Comparison of ENCODE assay signal across 8 cellular contexts in the genomic region with DNA sequence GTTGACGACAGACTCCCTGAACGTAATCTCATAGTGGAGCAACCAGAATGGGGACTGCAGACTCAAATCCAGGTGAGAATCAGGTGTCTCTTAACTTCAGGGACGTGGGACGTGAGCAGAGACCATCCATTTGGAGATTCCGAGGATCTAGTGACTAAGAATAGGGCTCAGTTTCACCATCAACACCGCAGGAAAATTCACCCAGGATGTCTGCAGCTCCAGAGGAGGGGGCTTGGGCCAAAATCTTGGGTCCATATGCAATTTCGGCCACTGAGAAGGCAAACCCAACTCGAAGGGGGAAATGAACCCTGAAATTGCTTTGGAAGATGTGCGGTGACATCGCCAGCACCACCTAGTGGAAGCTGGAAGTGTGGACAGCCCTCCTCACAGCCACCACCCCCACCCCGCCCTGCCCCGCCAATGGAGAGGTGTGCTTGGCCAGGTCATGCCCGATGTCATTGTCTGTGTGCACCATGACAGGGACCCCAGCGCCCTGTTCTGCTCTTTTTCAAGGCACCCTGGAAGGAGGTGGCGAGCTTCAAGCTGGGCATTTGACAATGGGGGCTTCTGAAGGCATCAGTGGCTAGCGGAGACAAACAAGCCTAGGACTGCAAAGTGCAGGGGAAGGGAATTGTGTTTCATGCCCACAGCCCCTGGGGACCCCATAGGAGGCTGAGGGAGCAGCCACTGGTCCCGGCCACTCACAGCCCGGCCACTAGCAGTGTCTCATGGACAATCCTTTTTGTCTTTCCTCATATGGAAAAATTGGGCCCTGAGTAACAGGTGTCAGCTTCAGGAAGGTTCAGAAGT. TPM values are rescaled to one million over a fixed set of nuclear protein-coding genes. Genes with fewer than 3 reads are reported as not detected.
DNase-seq lines count a peak whose midpoint lies in the region; ATAC-seq and TF ChIP-seq lines count a peak whose summit lies in the region.

No MANE protein-coding gene starts in this region.

- peak; percentile 64 for TF ChIP-seq CTCF in endothelial cell (IDR thresholded peaks at IDR 0.05; ENCODE audit: unreplicated experiment)

- peaks cover 25% of the 10 kb centered on the region for H3K36me3 Mint-ChIP-seq in endothelial cell (ENCODE audit: low read depth, unreplicated experiment)
- H3K36me3 Mint-ChIP-seq in stimulated activated naive B cell treated with anti-CD40 and anti-IgM and Interleukin-4, amounts not matched to agents 10 μg/mL and 1 μg/mL and 100 μg/mL, for 72 hours = peaks cover 22 to 39% of the 10 kb centered on the region in 2 donors

- H3K27ac Mint-ChIP-seq in endothelial cell (ENCODE audit: unreplicated experiment) = peak overlapping the region; percentile 31
- H3K27ac Mint-ChIP-seq in stimulated activated naive B cell treated with anti-CD40 and anti-IgM and Interleukin-4, amounts not matched to agents 10 μg/mL and 1 μg/mL and 100 μg/mL, for 72 hours = peak overlapping the region; percentile 88

- H3K4me1 Mint-ChIP-seq in endothelial cell (ENCODE audit: unreplicated experiment) = peaks cover 18% of the 10 kb centered on the region
- H3K4me1 Mint-ChIP-seq in stimulated activated naive B cell treated with anti-CD40 and anti-IgM and Interleukin-4, amounts not matched to agents 10 μg/mL and 1 μg/mL and 100 μg/mL, for 72 hours = peaks cover 13 to 15% of the 10 kb centered on the region in 2 donors

- DNase-seq in NK-92 treated with Interleukin-12 subunit alpha and Interleukin-12 subunit beta, amount 100 ng/mL, for 24 hours (lab: John Stamatoyannopoulos, UW) = peak; percentile 44
- DNase-seq in NK-92 (lab: John Stamatoyannopoulos, UW; ENCODE audit: unreplicated experiment) = no peak
- peak; percentile 48 for DNase-seq in NCI-H2171 (lab: John Stamatoyannopoulos, UW)
- DNase-seq in activated CD8-positive, alpha-beta memory T cell treated with anti-CD3 and anti-CD28 coated beads for 4 hours (ENCODE audit: low read depth in 2 of 2) = peak; percentile 30
- peak; percentile 64 for DNase-seq in endothelial cell (ENCODE audit: low spot score)
- DNase-seq in myocyte (ENCODE audit: low read depth) = peak; percentile 51
- DNase-seq in stimulated activated naive B cell treated with anti-CD40 and anti-IgM and Interleukin-4, amounts not matched to agents 10 μg/mL and 1 μg/mL and 100 μg/mL, for 72 hours = peak; percentile 52

- no peaks in the 10 kb centered on the region for H3K9me3 Mint-ChIP-seq in endothelial cell (ENCODE audit: unreplicated experiment)
- no peaks in the 10 kb centered on the region for H3K9me3 Mint-ChIP-seq in stimulated activated naive B cell treated with anti-CD40 and anti-IgM and Interleukin-4, amounts not matched to agents 10 μg/mL and 1 μg/mL and 100 μg/mL, for 72 hours

- no peak overlapping the region for H3K4me3 Mint-ChIP-seq in endothelial cell (ENCODE audit: unreplicated experiment)
- peak overlapping the region in 1 of 2 donors; percentile 39 for H3K4me3 Mint-ChIP-seq in stimulated activated naive B cell treated with anti-CD40 and anti-IgM and Interleukin-4, amounts not matched to agents 10 μg/mL and 1 μg/mL and 100 μg/mL, for 72 hours

- peak; percentile 86 for ATAC-seq in stimulated activated naive B cell treated with anti-CD40 and anti-IgM and Interleukin-4, amounts not matched to agents 10 μg/mL and 1 μg/mL and 100 μg/mL, for 72 hours (replicated peaks)
- no peak for ATAC-seq in HG02610 (IDR thresholded peaks at IDR 0.05; ENCODE audit: unreplicated experiment)

- peaks cover 8% of the 10 kb centered on the region for H3K27me3 Mint-ChIP-seq in endothelial cell (ENCODE audit: unreplicated experiment)
- H3K27me3 Mint-ChIP-seq in stimulated activated naive B cell treated with anti-CD40 and anti-IgM and Interleukin-4, amounts not matched to agents 10 μg/mL and 1 μg/mL and 100 μg/mL, for 72 hours = no peaks in the 10 kb centered on the region

RNA-seq across cellular contexts. Expression of a gene that starts 24.8 kb away (rescaled TPM):
- 2.5 TPM for total RNA-seq in endothelial cell (ENCODE audit: unreplicated experiment)
- total RNA-seq in myocyte = 0.86 and 1.0 TPM in 2 replicates
- 17.1 TPM for polyA plus RNA-seq in myocyte (2012)

RNA-seq across cellular contexts. Expression of a gene that starts 38.4 kb away (rescaled TPM):
- 55.3 TPM for total RNA-seq in endothelial cell (ENCODE audit: unreplicated experiment)
- total RNA-seq in myocyte = 31.6 and 33.2 TPM in 2 replicates
- 90.7 TPM for polyA plus RNA-seq in myocyte (2012)
